In the genomic region with DNA sequence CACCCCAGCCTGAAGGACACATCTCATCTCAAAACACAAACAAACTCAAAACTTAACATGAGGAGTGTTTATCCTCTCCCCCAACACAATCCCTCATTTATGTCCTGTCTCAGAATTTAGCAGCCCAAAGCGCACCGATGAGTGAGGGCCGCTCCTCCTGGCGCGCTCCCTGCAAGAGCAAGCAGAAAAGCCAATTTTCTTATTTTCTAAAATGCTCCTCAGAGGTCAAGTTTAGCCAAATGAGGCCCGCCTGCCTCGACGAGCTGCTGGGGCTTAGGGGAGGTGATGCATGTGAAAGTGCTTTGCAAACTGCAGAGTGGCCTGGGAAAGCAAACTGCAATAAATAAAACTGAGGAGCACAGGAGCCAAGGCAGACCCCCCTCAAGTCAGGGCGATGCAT, we compare ENCODE assay signal across 25 cellular contexts. TPM values are rescaled to one million over a fixed set of nuclear protein-coding genes. Genes with fewer than 3 reads are reported as not detected.
A peak's percentile ranks its signal among the peaks of the same experiment; 100 is the strongest.
DNase-seq lines count a peak whose midpoint lies in the region; ATAC-seq, FAIRE-seq and TF ChIP-seq lines count a peak whose summit lies in the region.
"Had no signal": no experiment of that assay in that cellular context is flagged by ENCODE, and none has a peak within 500 bp of the region (broad histone marks: within the 10 kb centered on the region; RNA-seq: fewer than 3 reads in every experiment).

No MANE protein-coding gene starts in this region.

- no peak overlapping the region for H4K91ac ChIP-seq in H1 (replicated peaks; ENCODE audit: insufficient read length, low read length)

- peaks cover 21% of the 10 kb centered on the region for H3K79me1 ChIP-seq in H1 (ENCODE audit: low read depth, low read length)

- FAIRE-seq in H1 (lab: Jason Lieb, UNC): no peak
- FAIRE-seq: TTC549, urothelium cell line had no signal

- H2BK12ac ChIP-seq in H1 (ENCODE audit: low read depth, low read length): no peak overlapping the region

- H2BK120ac ChIP-seq in H1 (replicated peaks; ENCODE audit: low read depth, low read length): no peak overlapping the region

- in situ Hi-C loops in transverse colon (cut with MboI; ENCODE audit: low pct_ligation_motif_present in 1 of 4, low pct_unique_long_range_greater_than_20kb in 1 of 4, low sequenced_read_pairs in 3 of 4): no loop called here

- no peak overlapping the region for H4K5ac ChIP-seq in H1 (ENCODE audit: insufficient read length, low read depth, low read length)

- no peak overlapping the region for H3K4me3 ChIP-seq in H1 (ENCODE audit: extremely low read depth in 1 of 4, insufficient read depth in 2 of 4, low read depth in 3 of 4, low read length in 4 of 4)
- H3K4me3 ChIP-seq in muscle layer of colon (ENCODE audit: low read depth in 1 of 2, low read length in 2 of 2): no peak overlapping the region
- no peak overlapping the region for H3K4me3 ChIP-seq in transverse colon
- H3K4me3 ChIP-seq: cardiac muscle cell, suprapubic skin had no signal

- CTCF ChIA-PET in H1 (lab: Charles Lee; ENCODE audit: partially characterized antibody): interaction anchor here (0.6 to 3.0 kb wide), 9 partner anchors 9 to 1323 kb away, joined by 3 to 12 read pairs (median 4); no protein-coding TSS in a partner anchor

- H3K27ac ChIP-seq in H1 (ENCODE audit: low read depth, low read length) (no peak overlapping the region), muscle layer of colon (ENCODE audit: low read depth, low read length) (peak overlapping the region; percentile 75), transverse colon (peak overlapping the region; percentile 17 to 78 (median 66))
- H3K27ac ChIP-seq: cardiac muscle cell, KMS-11, suprapubic skin had no signal

- H3K4me2 ChIP-seq in H1 (ENCODE audit: insufficient read depth in 1 of 2, low read depth in 2 of 2, low read length in 2 of 2): no peak overlapping the region
- H3K4me2 ChIP-seq: KMS-11 had no signal

- POLR2A ChIA-PET in H1 (lab: Charles Lee; ENCODE audit: partially characterized antibody): interaction anchor here (0.6 to 1.2 kb wide), 3 partner anchors 9 to 15 kb away, joined by 3 to 4 read pairs (median 4); no protein-coding TSS in a partner anchor

- H2BK5ac ChIP-seq in H1 (ENCODE audit: low read depth, low read length): 0 out of 2 replicates have a peak overlapping the region, but pooled peaks have one; percentile 24

- no peak overlapping the region for H3K23ac ChIP-seq in H1 (ENCODE audit: insufficient read length)

- H4K20me1 ChIP-seq in H1 (replicated peaks in 1 of 2; ENCODE audit: control insufficient read depth in 1 of 2, insufficient read depth in 2 of 2, low read length in 2 of 2): peaks cover 30 to 31% of the 10 kb centered on the region in 2 experiments

- no peaks in the 10 kb centered on the region for H3K27me3 ChIP-seq in H1 (replicated peaks in 1 of 4; ENCODE audit: control insufficient read depth in 3 of 4, extremely low read depth in 1 of 4, insufficient read depth in 3 of 4, low read length in 3 of 4)
- no peaks in the 10 kb centered on the region for H3K27me3 ChIP-seq in muscle layer of colon (ENCODE audit: control insufficient read depth in 1 of 2, insufficient read depth in 2 of 2, low read length in 2 of 2)
- H3K27me3 ChIP-seq in transverse colon: no peaks in the 10 kb centered on the region
- H3K27me3 ChIP-seq: BE2C, cardiac muscle cell, suprapubic skin had no signal

- H3K36me3 ChIP-seq in H1 (ENCODE audit: control insufficient read depth in 2 of 4, insufficient read depth in 4 of 4, low read length in 3 of 4) (peaks cover 0 to 23% (median 9%) of the 10 kb centered on the region in 4 experiments; a peak in 5 of 8 replicates), muscle layer of colon (ENCODE audit: insufficient read depth, low read length) (peaks cover 25% of the 10 kb centered on the region), transverse colon (peaks cover 0 to 12% (median 5%) of the 10 kb centered on the region in 4 donors)

- H3K9ac ChIP-seq in H1 (replicated peaks in 1 of 4; ENCODE audit: extremely low read depth in 1 of 4, low read depth in 3 of 4, low read length in 3 of 4): no peak overlapping the region
- H3K9ac ChIP-seq in muscle layer of colon (ENCODE audit: low read length): no peak overlapping the region
- H3K9ac ChIP-seq: KMS-11 had no signal

- no peak overlapping the region for H2AFZ ChIP-seq in H1 (ENCODE audit: low read length)

- H3K9me3 ChIP-seq in H1 (ENCODE audit: insufficient read depth in 2 of 2, low read depth in 1 of 2, low read length in 1 of 2) (no peaks in the 10 kb centered on the region), muscle layer of colon (ENCODE audit: low read length) (no peaks in the 10 kb centered on the region), transverse colon (no peaks in the 10 kb centered on the region)
- H3K9me3 ChIP-seq: suprapubic skin had no signal

- no peak overlapping the region for H2BK20ac ChIP-seq in H1 (ENCODE audit: low read length)

- no peak overlapping the region for H3K56ac ChIP-seq in H1 (replicated peaks; ENCODE audit: insufficient read length, low read depth, low read length)

- TF ChIP-seq EP300 in H1 (IDR thresholded peaks at IDR 0.05; ENCODE audit: borderline replicate concordance in 1 of 2, low read depth in 2 of 2, low read length in 2 of 2) (no peak), transverse colon (IDR thresholded peaks at IDR 0.05; ENCODE audit: low read depth) (no peak)

- TF ChIP-seq CTCF in H1 (IDR thresholded peaks at IDR 0.05; ENCODE audit: control extremely low read depth in 1 of 3, insufficient read depth in 1 of 3, low read depth in 1 of 3, low read length in 3 of 3): no peak
- TF ChIP-seq CTCF in transverse colon (IDR thresholded peaks at IDR 0.05): no peak

- intact Hi-C loops in Right ventricle myocardium inferior (cut with DNase I): no loop called here
- intact Hi-C loops in Right ventricle myocardium superior (cut with DNase I): no loop called here
- intact Hi-C loops in transverse colon (cut with DNase I; ENCODE audit: low total_unique reads): no loop called here

- no peak overlapping the region for H3K18ac ChIP-seq in H1 (ENCODE audit: extremely low read depth, low read length)

- TF ChIP-seq POLR2A in H1 (IDR thresholded peaks at IDR 0.05; ENCODE audit: control extremely low read depth in 1 of 2, low read depth in 2 of 2, low read length in 2 of 2): no peak
- TF ChIP-seq POLR2A in transverse colon (IDR thresholded peaks at IDR 0.05): no peak

- H4K8ac ChIP-seq in H1 (ENCODE audit: extremely low read depth, insufficient read depth, low read length): no peak overlapping the region

- no peak overlapping the region for H3K4ac ChIP-seq in H1 (replicated peaks; ENCODE audit: insufficient read length, low read depth, low read length)

- WGBS in H1 (ENCODE audit: extremely low coverage in 1 of 2, insufficient coverage in 1 of 2, insufficient read length in 1 of 2, insufficient replicate concordance in 2 of 2, low coverage in 1 of 2, low lambda C conversion rate in 2 of 2, missing lambda C conversion rate in 1 of 2), 2 experiments: 96% methylated on average over 9 of the region's 9 CpGs; no CpG with 5 or more reads in 1 of the 2 experiments
- 67% methylated on average over 9 of the region's 9 CpGs; no CpG with 5 or more reads in 1 of the 2 donors for WGBS in transverse colon (ENCODE audit: low coverage in 1 of 2), 2 donors

- ATAC-seq in Right ventricle myocardium inferior (no peak), Right ventricle myocardium superior (ENCODE audit: poor library complexity) (no peak), GM21447 (IDR thresholded peaks at IDR 0.05; ENCODE audit: unreplicated experiment) (no peak)

- H2AK5ac ChIP-seq in H1 (ENCODE audit: low read depth, low read length): no peak overlapping the region

- DNase-seq in Right ventricle myocardium inferior (ENCODE audit: missing footprints) (peak; percentile 11), Right ventricle myocardium superior (no peak), H1 (ENCODE audit: low read depth in 1 of 2, low spot score in 2 of 2) (no peak), transverse colon (no peak), HT-29 (ENCODE audit: low spot score) (no peak)
- DNase-seq in stimulated activated CD4-positive, alpha-beta T cell treated with anti-CD3 and anti-CD28 coated beads, Interleukin-1b, Interleukin-23, amount 100 ng/mL, for 48 hours: no peak
- DNase-seq: activated CD4-positive, alpha-beta memory T cell treated with anti-CD3 and anti-CD28 coated beads, Interleukin-2, amount 10 ng/mL, durations not matched to agents 7 days and 5 days; activated CD4-positive, CD25-positive, alpha-beta regulatory T cell treated with anti-CD3 and anti-CD28 coated beads, Interleukin-2, amount 50 U/mL, for 72 hours; activated T-cell treated with anti-CD3 and anti-CD28 coated beads for 4 hours; amygdala; BE2C; cortex of kidney; head of caudate nucleus; NCI-H146; NCI-H2171; NCI-H524 treated with DMSO at 0.1 percent for 48 hours; NK-92 treated with Interleukin-12 subunit alpha and Interleukin-12 subunit beta, amount 100 ng/mL, for 24 hours; T-helper 1 cell had no signal

- no peak overlapping the region for H3K14ac ChIP-seq in H1 (ENCODE audit: insufficient read length)

- TF ChIP-seq RAD21 in H1 (IDR thresholded peaks at IDR 0.05 in 1 of 2, conservative IDR thresholded peaks at IDR 0.05 in 1 of 2; ENCODE audit: low read depth in 2 of 2, low read length in 2 of 2): no peak

- no peak overlapping the region for H2BK15ac ChIP-seq in H1 (ENCODE audit: low read length)

- no peaks in the 10 kb centered on the region for H3K23me2 ChIP-seq in H1 (ENCODE audit: low read depth, low read length)

- H3K4me1 ChIP-seq in H1 (replicated peaks in 1 of 4; ENCODE audit: control insufficient read depth in 3 of 4, insufficient read depth in 4 of 4, low read length in 3 of 4): peaks cover 0 to 1% (median 0%) of the 10 kb centered on the region in 4 experiments; a peak in 3 of 7 replicates
- H3K4me1 ChIP-seq in muscle layer of colon (ENCODE audit: insufficient read depth, low read length): peaks cover 57% of the 10 kb centered on the region
- peaks cover 15 to 52% (median 29%) of the 10 kb centered on the region in 4 donors for H3K4me1 ChIP-seq in transverse colon

- H3K79me2 ChIP-seq in H1 (ENCODE audit: control insufficient read depth in 1 of 2, insufficient read depth in 2 of 2, low read length in 2 of 2): peaks cover 0 to 56% of the 10 kb centered on the region in 2 experiments; a peak in 3 of 4 replicates

RNA-seq across cellular contexts. Expression of a gene that starts 28.9 kb away (rescaled TPM):
- total RNA-seq in Right ventricle myocardium inferior (3.8 TPM), Right ventricle myocardium superior (3.4 TPM), transverse colon (10 to 100 TPM; 24.6 to 57.3 (median 38.0) TPM)
- 1.8 and 2.1 TPM in 2 replicates for total RNA-seq in H1 (2021; fragmentation: NEBNext Ultra II Directional; extraction: Animal tissue kit (Norgen Biotek cat#: 25700))
- 2.4 and 4.2 TPM in 2 replicates for polyA plus RNA-seq in H1 (2011; rRNA removed)
- polyA plus RNA-seq in H1 (2011; cell fraction: cytosol; rRNA removed): 4.2 TPM
- 8.2 TPM for polyA plus RNA-seq in H1 (2011; cell fraction: nucleus; rRNA removed)
- 1.9 to 3.7 TPM (median 2.8 TPM) in 4 replicates for polyA plus RNA-seq in H1 (2012, experiment 1 of 2)
- polyA plus RNA-seq in H1 (2012, experiment 2 of 2): 1.7 TPM
- polyA plus RNA-seq in H1 (2013, experiment 1 of 2): 2.1 TPM
- 1.4 TPM for polyA plus RNA-seq in H1 (2013, experiment 2 of 2)
- 0.24 and 0.47 TPM in 2 replicates for polyA minus RNA-seq in H1 (2011; rRNA and poly(A)+ RNA removed)
- 0.66 TPM for polyA minus RNA-seq in H1 (2011; cell fraction: cytosol; rRNA and poly(A)+ RNA removed)
- 1.1 TPM for polyA minus RNA-seq in H1 (2011; cell fraction: nucleus; rRNA and poly(A)+ RNA removed)
- total RNA-seq in HT-29 (2014; rRNA removed; shearing (Covaris generic)): 13.9 and 20.1 TPM in 2 replicates

RNA-seq across cellular contexts. Expression of a gene that starts 34.9 kb away (rescaled TPM):
- total RNA-seq in Right ventricle myocardium inferior: 65.6 TPM
- total RNA-seq in Right ventricle myocardium superior: 57.4 TPM
- 87.0 and 95.4 TPM in 2 replicates for total RNA-seq in H1 (2021; fragmentation: NEBNext Ultra II Directional; extraction: Animal tissue kit (Norgen Biotek cat#: 25700))
- 122 and 159 TPM in 2 replicates for polyA plus RNA-seq in H1 (2011; rRNA removed)
- 120 TPM for polyA plus RNA-seq in H1 (2011; cell fraction: cytosol; rRNA removed)
- polyA plus RNA-seq in H1 (2011; cell fraction: nucleus; rRNA removed): 149 TPM
- 62.4 to 96.0 TPM (median 89.7 TPM) in 4 replicates for polyA plus RNA-seq in H1 (2012, experiment 1 of 2)
- polyA plus RNA-seq in H1 (2012, experiment 2 of 2): 57.9 TPM
- 102 TPM for polyA plus RNA-seq in H1 (2013, experiment 1 of 2)
- polyA plus RNA-seq in H1 (2013, experiment 2 of 2): 98.7 TPM
- 52.2 and 53.3 TPM in 2 replicates for polyA minus RNA-seq in H1 (2011; rRNA and poly(A)+ RNA removed)
- polyA minus RNA-seq in H1 (2011; cell fraction: cytosol; rRNA and poly(A)+ RNA removed): 65.6 TPM
- 34.1 TPM for polyA minus RNA-seq in H1 (2011; cell fraction: nucleus; rRNA and poly(A)+ RNA removed)
- 100 to 1,000 TPM in 1 of 4 donors, 10 to 100 TPM in 3; 58.9 to 175 (median 65.0) TPM for total RNA-seq in transverse colon
- total RNA-seq in HT-29 (2014; rRNA removed; shearing (Covaris generic)): 62.1 and 79.3 TPM in 2 replicates

RNA-seq across cellular contexts. Expression of a gene that starts 38.3 kb away (rescaled TPM):
- 1.6 TPM for total RNA-seq in Right ventricle myocardium inferior
- total RNA-seq in Right ventricle myocardium superior: 2.1 TPM
- 1.2 and 1.3 TPM in 2 replicates for total RNA-seq in H1 (2021; fragmentation: NEBNext Ultra II Directional; extraction: Animal tissue kit (Norgen Biotek cat#: 25700))
- polyA plus RNA-seq in H1 (2011; rRNA removed): 2.2 and 3.9 TPM in 2 replicates
- polyA plus RNA-seq in H1 (2011; cell fraction: cytosol; rRNA removed): 3.9 TPM
- polyA plus RNA-seq in H1 (2011; cell fraction: nucleus; rRNA removed): 5.9 TPM
- polyA plus RNA-seq in H1 (2012, experiment 1 of 2): 1.3 to 2.1 TPM (median 1.8 TPM) in 4 replicates
- 1.1 TPM for polyA plus RNA-seq in H1 (2012, experiment 2 of 2)
- polyA plus RNA-seq in H1 (2013, experiment 1 of 2): 1.2 TPM
- 1.5 TPM for polyA plus RNA-seq in H1 (2013, experiment 2 of 2)
- 0.56 and 1.1 TPM in 2 replicates for polyA minus RNA-seq in H1 (2011; rRNA and poly(A)+ RNA removed)
- 2.6 TPM for polyA minus RNA-seq in H1 (2011; cell fraction: cytosol; rRNA and poly(A)+ RNA removed)
- polyA minus RNA-seq in H1 (2011; cell fraction: nucleus; rRNA and poly(A)+ RNA removed): 2.6 TPM
- 10 to 100 TPM in 2 of 4 donors, 1 to 10 TPM in 2; 8.9 to 59.5 (median 18.4) TPM for total RNA-seq in transverse colon
- total RNA-seq in HT-29 (2014; rRNA removed; shearing (Covaris generic)): 3.5 and 6.0 TPM in 2 replicates

RNA-seq across cellular contexts. Expression of a gene that starts 39.4 kb away (rescaled TPM):
- total RNA-seq in Right ventricle myocardium inferior (571 TPM), Right ventricle myocardium superior (606 TPM), transverse colon (100 to 1,000 TPM; 149 to 352 (median 235) TPM)
- 205 and 206 TPM in 2 replicates for total RNA-seq in H1 (2021; fragmentation: NEBNext Ultra II Directional; extraction: Animal tissue kit (Norgen Biotek cat#: 25700))
- 1,037 and 1,353 TPM in 2 replicates for polyA plus RNA-seq in H1 (2011; rRNA removed)
- 521 TPM for polyA plus RNA-seq in H1 (2011; cell fraction: cytosol; rRNA removed)
- 400 TPM for polyA plus RNA-seq in H1 (2011; cell fraction: nucleus; rRNA removed)
- polyA plus RNA-seq in H1 (2012, experiment 1 of 2): 90.6 to 331 TPM (median 298 TPM) in 4 replicates
- polyA plus RNA-seq in H1 (2012, experiment 2 of 2): 720 TPM
- 258 TPM for polyA plus RNA-seq in H1 (2013, experiment 1 of 2)
- 272 TPM for polyA plus RNA-seq in H1 (2013, experiment 2 of 2)
- 28.0 and 42.3 TPM in 2 replicates for polyA minus RNA-seq in H1 (2011; rRNA and poly(A)+ RNA removed)
- 42.3 TPM for polyA minus RNA-seq in H1 (2011; cell fraction: cytosol; rRNA and poly(A)+ RNA removed)
- 35.8 TPM for polyA minus RNA-seq in H1 (2011; cell fraction: nucleus; rRNA and poly(A)+ RNA removed)
- 265 and 313 TPM in 2 replicates for total RNA-seq in HT-29 (2014; rRNA removed; shearing (Covaris generic))
